ENCODE assay signal across 9 cellular contexts in the genomic region with DNA sequence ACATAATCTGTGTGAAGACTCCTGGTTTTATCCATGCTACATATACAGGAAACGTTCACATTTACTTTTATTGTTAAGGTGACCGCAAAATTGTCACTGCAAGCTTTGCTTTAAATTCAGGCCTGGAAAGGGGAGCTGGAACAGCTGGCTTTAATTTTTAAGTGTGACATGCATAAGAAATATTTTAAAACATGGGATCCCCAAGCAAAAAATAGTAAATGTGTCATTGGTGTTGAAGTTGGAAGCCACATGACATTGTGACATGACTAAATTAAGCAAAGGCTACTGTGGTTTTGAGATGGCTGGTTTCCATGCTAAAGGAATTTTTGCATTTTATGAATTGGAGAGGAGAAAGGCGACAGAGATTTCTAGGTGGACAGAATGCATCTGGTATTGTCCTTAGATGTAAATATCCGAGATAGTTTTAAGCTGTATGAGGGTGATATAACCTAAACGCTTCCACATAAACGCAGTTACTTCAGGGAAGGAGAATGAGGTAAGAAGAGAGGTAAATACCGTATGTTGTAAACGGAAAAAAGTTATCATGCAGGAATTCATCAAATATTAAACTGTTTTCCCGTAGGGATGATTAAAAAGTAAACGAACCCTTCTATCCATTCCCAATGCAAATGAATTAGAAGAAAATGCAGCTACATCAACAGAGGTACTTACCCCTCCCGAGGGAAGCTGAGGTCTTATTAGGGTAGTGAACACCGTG. TPM values are rescaled to one million over a fixed set of nuclear protein-coding genes. Genes with fewer than 3 reads are reported as not detected.
A peak's percentile ranks its signal among the peaks of the same experiment; 100 is the strongest.
DNase-seq lines count a peak whose midpoint lies in the region; ATAC-seq, FAIRE-seq and TF ChIP-seq lines count a peak whose summit lies in the region.
"Had no signal": no experiment of that assay in that cellular context is flagged by ENCODE, and none has a peak within 500 bp of the region (broad histone marks: within the 10 kb centered on the region; RNA-seq: fewer than 3 reads in every experiment).

No MANE protein-coding gene starts in this region.

- H3K27ac Mint-ChIP-seq in activated T-cell treated with anti-CD3 and anti-CD28 coated beads, Interleukin-2, amount 50 U/mL, for 72 hours = peak overlapping the region; percentile 74
- H3K27ac Mint-ChIP-seq in activated naive CD8-positive, alpha-beta T cell = peak overlapping the region; percentile 96

- H3K9me3 Mint-ChIP-seq in activated T-cell treated with anti-CD3 and anti-CD28 coated beads, Interleukin-2, amount 50 U/mL, for 72 hours = no peaks in the 10 kb centered on the region
- no peaks in the 10 kb centered on the region for H3K9me3 Mint-ChIP-seq in activated naive CD8-positive, alpha-beta T cell (ENCODE audit: low read depth)

- H3K4me1 ChIP-seq in keratinocyte (ENCODE audit: control insufficient read depth, extremely low read depth, insufficient read depth, low read length) (peaks cover 18% of the 10 kb centered on the region), testis (peaks cover 14% of the 10 kb centered on the region)

- H3K36me3 ChIP-seq in keratinocyte (ENCODE audit: control insufficient read depth in 2 of 2, extremely low read depth in 1 of 2, insufficient read depth in 2 of 2, low read length in 2 of 2) (no peaks in the 10 kb centered on the region), testis (ENCODE audit: low read depth, missing control alignments) (no peaks in the 10 kb centered on the region)

- peak overlapping the region; percentile 5 for H3K27ac ChIP-seq in keratinocyte (ENCODE audit: control insufficient read depth, insufficient read depth, low read length)
- peak overlapping the region; percentile 98 for H3K27ac ChIP-seq in testis

- peak overlapping the region; percentile 84 for H3K9ac ChIP-seq in keratinocyte (ENCODE audit: control insufficient read depth, extremely low read depth, insufficient read depth, low read length)

- H3K9me3 ChIP-seq in keratinocyte (ENCODE audit: control insufficient read depth, low read depth, low read length) (no peaks in the 10 kb centered on the region), testis (no peaks in the 10 kb centered on the region)

- ATAC-seq in activated T-cell treated with anti-CD3 and anti-CD28 coated beads, Interleukin-2, amount 50 U/mL, for 72 hours (replicated peaks in 1 of 2) = no peak

- H3K79me2 ChIP-seq in keratinocyte (ENCODE audit: control insufficient read depth, insufficient read depth, low read length) = peaks cover 30% of the 10 kb centered on the region

- H3K4me3 ChIP-seq in keratinocyte (ENCODE audit: control insufficient read depth in 2 of 3, extremely low read depth in 1 of 3, insufficient read depth in 2 of 3, low read depth in 1 of 3, low read length in 3 of 3) (peak overlapping the region; percentile 80 to 93 (median 85)), testis (peak overlapping the region; percentile 84 to 95)

- peaks cover 2% of the 10 kb centered on the region for H3K9me1 ChIP-seq in keratinocyte (ENCODE audit: control insufficient read depth, extremely low read depth, insufficient read depth, low read length)

- no peak for TF ChIP-seq CTCF in keratinocyte (optimal IDR thresholded peaks at IDR 0.05 in 1 of 3, IDR thresholded peaks at IDR 0.05 in 1 of 3, conservative IDR thresholded peaks at IDR 0.05 in 1 of 3; ENCODE audit: extremely low read depth in 1 of 3, insufficient read depth in 2 of 3, low read length in 3 of 3)
- no peak for TF ChIP-seq CTCF in testis (IDR thresholded peaks at IDR 0.05)

- DNase-seq in activated T-cell treated with anti-CD3 and anti-CD28 coated beads, Interleukin-2, amount 50 U/mL, for 72 hours = no peak
- no peak for DNase-seq in activated T-cell treated with anti-CD3 and anti-CD28 coated beads, Interleukin-2, amount 50 U/mL, for 48 hours
- DNase-seq in keratinocyte (ENCODE audit: low read depth, low spot score) (no peak), testis (no peak), ecto neural progenitor cell (ENCODE audit: low spot score) (no peak), anterior cingulate cortex (lab: John Stamatoyannopoulos, UW) (no peak)
- no peak for DNase-seq in central memory CD4-positive, alpha-beta T cell

- no peak for TF ChIP-seq POLR2A in testis (IDR thresholded peaks at IDR 0.05)

- 16 to 20% methylated on average over 12 of the region's 12 CpGs for WGBS in testis, 2 donors

- no peaks in the 10 kb centered on the region for H3K27me3 Mint-ChIP-seq in activated T-cell treated with anti-CD3 and anti-CD28 coated beads, Interleukin-2, amount 50 U/mL, for 72 hours (ENCODE audit: low read depth)
- no peaks in the 10 kb centered on the region for H3K27me3 Mint-ChIP-seq in activated naive CD8-positive, alpha-beta T cell

- peaks cover 43% of the 10 kb centered on the region for H3K4me1 Mint-ChIP-seq in activated T-cell treated with anti-CD3 and anti-CD28 coated beads, Interleukin-2, amount 50 U/mL, for 72 hours (ENCODE audit: low read depth)
- H3K4me1 Mint-ChIP-seq in activated naive CD8-positive, alpha-beta T cell (ENCODE audit: low read depth) = peaks cover 37% of the 10 kb centered on the region

- H3K4me2 ChIP-seq in keratinocyte (ENCODE audit: control insufficient read depth, extremely low read depth, insufficient read depth, low read depth, low read length) = peak overlapping the region; percentile 79

- FAIRE-seq in keratinocyte (lab: Jason Lieb, UNC) = no peak
- FAIRE-seq: endometrium had no signal

- peaks cover 0 to 2% of the 10 kb centered on the region in 2 donors for H3K36me3 Mint-ChIP-seq in activated T-cell treated with anti-CD3 and anti-CD28 coated beads, Interleukin-2, amount 50 U/mL, for 72 hours (ENCODE audit: insufficient read depth in 2 of 2)
- H3K36me3 Mint-ChIP-seq in activated naive CD8-positive, alpha-beta T cell = no peaks in the 10 kb centered on the region

- H3K27me3 ChIP-seq in keratinocyte (ENCODE audit: control insufficient read depth, extremely low read depth, insufficient read depth, low read length) (no peaks in the 10 kb centered on the region), testis (no peaks in the 10 kb centered on the region)

- H3K4me3 Mint-ChIP-seq in activated T-cell treated with anti-CD3 and anti-CD28 coated beads, Interleukin-2, amount 50 U/mL, for 72 hours = peak overlapping the region; percentile 91 to 97
- peak overlapping the region; percentile 97 for H3K4me3 Mint-ChIP-seq in activated naive CD8-positive, alpha-beta T cell

- intact Hi-C loops in testis (cut with DNase I; ENCODE audit: low total_unique reads) = no loop called here

- peak overlapping the region; percentile 95 for H2AFZ ChIP-seq in keratinocyte (ENCODE audit: control insufficient read depth, low read length)

- dilution Hi-C loops in keratinocyte (cut with MboI; ENCODE audit: extremely low pct_ligation_motif_present, low sequenced_read_pairs) = no loop called here

- H4K20me1 ChIP-seq in keratinocyte (ENCODE audit: control insufficient read depth, extremely low read depth, insufficient read depth, low read length) = peaks cover 3% of the 10 kb centered on the region

RNA-seq across cellular contexts. Expression of a gene that starts 0.9 kb away (rescaled TPM):
- total RNA-seq in activated T-cell treated with anti-CD3 and anti-CD28 coated beads, Interleukin-2, amount 50 U/mL, for 72 hours = 10 to 100 TPM; 31.6 to 37.5 TPM
- polyA plus RNA-seq in keratinocyte (34.0 to 48.0 TPM (median 35.6 TPM) in 3 replicates), testis (ENCODE audit: insufficient read depth, low read depth, low replicate concordance) (80.5 TPM)
- 67.5 TPM for polyA plus RNA-seq in keratinocyte (2011; ENCODE audit: low read depth)
- 26.6 and 50.9 TPM in 2 replicates for polyA plus RNA-seq in keratinocyte (2011; cell fraction: cytosol; rRNA removed)
- polyA plus RNA-seq in keratinocyte (2011; cell fraction: nucleus; rRNA removed) = 16.9 and 24.3 TPM in 2 replicates
- 42.3 and 49.7 TPM in 2 replicates for polyA plus RNA-seq in keratinocyte (2012; ENCODE audit: low replicate concordance)
- polyA minus RNA-seq in keratinocyte = 5.1 to 46.7 TPM (median 26.8 TPM) in 3 replicates
- 55.6 TPM for polyA minus RNA-seq in keratinocyte (2011; cell fraction: cytosol; rRNA and poly(A)+ RNA removed)
- polyA minus RNA-seq in keratinocyte (2011; cell fraction: nucleus; rRNA and poly(A)+ RNA removed) = 9.5 and 21.3 TPM in 2 replicates
- total RNA-seq in testis = 10 to 100 TPM; 79.5 to 83.6 TPM

RNA-seq across cellular contexts. Expression of a gene that starts 12.1 kb away (rescaled TPM):
- total RNA-seq in activated T-cell treated with anti-CD3 and anti-CD28 coated beads, Interleukin-2, amount 50 U/mL, for 72 hours = 10 to 100 TPM; 33.1 to 33.9 TPM
- polyA plus RNA-seq in keratinocyte (8.1 to 15.4 TPM (median 8.9 TPM) in 3 replicates), testis (ENCODE audit: insufficient read depth, low read depth, low replicate concordance) (44.0 TPM)
- 5.6 TPM for polyA plus RNA-seq in keratinocyte (2011; ENCODE audit: low read depth)
- polyA plus RNA-seq in keratinocyte (2011; cell fraction: cytosol; rRNA removed) = 9.9 and 10.2 TPM in 2 replicates
- 30.8 and 34.2 TPM in 2 replicates for polyA plus RNA-seq in keratinocyte (2011; cell fraction: nucleus; rRNA removed)
- 11.2 and 12.9 TPM in 2 replicates for polyA plus RNA-seq in keratinocyte (2012; ENCODE audit: low replicate concordance)
- 22.1 to 34.5 TPM (median 33.8 TPM) in 3 replicates for polyA minus RNA-seq in keratinocyte
- polyA minus RNA-seq in keratinocyte (2011; cell fraction: cytosol; rRNA and poly(A)+ RNA removed) = 16.1 TPM
- polyA minus RNA-seq in keratinocyte (2011; cell fraction: nucleus; rRNA and poly(A)+ RNA removed) = 30.1 and 36.6 TPM in 2 replicates
- 100 to 1,000 TPM; 150 to 159 TPM for total RNA-seq in testis

RNA-seq across cellular contexts. Expression of a gene that starts 42.3 kb away (rescaled TPM):
- total RNA-seq in activated T-cell treated with anti-CD3 and anti-CD28 coated beads, Interleukin-2, amount 50 U/mL, for 72 hours = 10 to 100 TPM; 67.2 to 68.1 TPM
- 31.6 to 50.2 TPM (median 47.4 TPM) in 3 replicates for polyA plus RNA-seq in keratinocyte
- 16.5 TPM for polyA plus RNA-seq in keratinocyte (2011; ENCODE audit: low read depth)
- 41.8 and 45.6 TPM in 2 replicates for polyA plus RNA-seq in keratinocyte (2011; cell fraction: cytosol; rRNA removed)
- polyA plus RNA-seq in keratinocyte (2011; cell fraction: nucleus; rRNA removed) = 47.2 and 69.4 TPM in 2 replicates
- 10.2 and 21.8 TPM in 2 replicates for polyA plus RNA-seq in keratinocyte (2012; ENCODE audit: low replicate concordance)
- 58.4 to 112 TPM (median 77.9 TPM) in 3 replicates for polyA minus RNA-seq in keratinocyte
- 21.1 TPM for polyA minus RNA-seq in keratinocyte (2011; cell fraction: cytosol; rRNA and poly(A)+ RNA removed)
- 49.9 and 88.2 TPM in 2 replicates for polyA minus RNA-seq in keratinocyte (2011; cell fraction: nucleus; rRNA and poly(A)+ RNA removed)
- 100 to 1,000 TPM in 1 of 2 donors, 10 to 100 TPM in 1; 80.2 to 173 TPM for total RNA-seq in testis
- polyA plus RNA-seq in testis (ENCODE audit: insufficient read depth, low read depth, low replicate concordance) = 43.4 TPM

Comparison
In these comparisons a context has a peak if more than half of its experiments do, and no peak if none do; other contexts are left out.
1. RNA of a gene that starts 12.1 kb away (total RNA-seq): 150 to 159 TPM in testis; 33.1 to 33.9 TPM in activated T-cell treated with anti-CD3 and anti-CD28 coated beads, Interleukin-2, amount 50 U/mL, for 72 hours; every median in the first group is over 4 times any median in the second.